In the genomic region with DNA sequence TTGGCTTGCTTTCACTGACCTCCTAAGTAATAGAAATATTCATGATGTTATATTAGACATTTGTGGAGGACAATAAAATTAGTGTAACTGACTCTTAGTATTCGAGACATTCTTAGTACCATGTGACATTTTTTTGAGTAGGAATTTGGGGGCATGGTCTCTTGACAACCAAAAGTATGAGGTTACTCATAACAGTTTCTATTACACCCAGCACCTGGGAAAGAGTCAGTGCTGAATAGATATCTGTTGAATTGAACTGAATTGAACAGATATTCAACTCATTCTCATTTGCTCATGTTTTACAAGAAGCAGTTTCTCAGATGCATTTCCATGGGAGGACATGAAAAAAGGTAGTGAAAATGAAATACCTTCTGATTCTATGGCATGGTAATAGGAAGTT, we compare ENCODE assay signal across 2 cellular contexts.
TF ChIP-seq lines count a peak whose summit lies in the region.

No MANE protein-coding gene starts in this region.

TF ChIP-seq in GM12878, 131 proteins besides CTCF, POLR2A, EP300 and RAD21:
- TF ChIP-seq, protein P1, sequence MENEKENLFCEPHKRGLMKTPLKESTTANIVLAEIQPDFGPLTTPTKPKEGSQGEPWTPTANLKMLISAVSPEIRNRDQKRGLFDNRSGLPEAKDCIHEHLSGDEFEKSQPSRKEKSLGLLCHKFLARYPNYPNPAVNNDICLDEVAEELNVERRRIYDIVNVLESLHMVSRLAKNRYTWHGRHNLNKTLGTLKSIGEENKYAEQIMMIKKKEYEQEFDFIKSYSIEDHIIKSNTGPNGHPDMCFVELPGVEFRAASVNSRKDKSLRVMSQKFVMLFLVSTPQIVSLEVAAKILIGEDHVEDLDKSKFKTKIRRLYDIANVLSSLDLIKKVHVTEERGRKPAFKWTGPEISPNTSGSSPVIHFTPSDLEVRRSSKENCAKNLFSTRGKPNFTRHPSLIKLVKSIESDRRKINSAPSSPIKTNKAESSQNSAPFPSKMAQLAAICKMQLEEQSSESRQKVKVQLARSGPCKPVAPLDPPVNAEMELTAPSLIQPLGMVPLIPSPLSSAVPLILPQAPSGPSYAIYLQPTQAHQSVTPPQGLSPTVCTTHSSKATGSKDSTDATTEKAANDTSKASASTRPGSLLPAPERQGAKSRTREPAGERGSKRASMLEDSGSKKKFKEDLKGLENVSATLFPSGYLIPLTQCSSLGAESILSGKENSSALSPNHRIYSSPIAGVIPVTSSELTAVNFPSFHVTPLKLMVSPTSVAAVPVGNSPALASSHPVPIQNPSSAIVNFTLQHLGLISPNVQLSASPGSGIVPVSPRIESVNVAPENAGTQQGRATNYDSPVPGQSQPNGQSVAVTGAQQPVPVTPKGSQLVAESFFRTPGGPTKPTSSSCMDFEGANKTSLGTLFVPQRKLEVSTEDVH (IDR thresholded peaks at IDR 0.05; ENCODE audit: low read depth, partially characterized antibody): no peak
- peak; percentile 22; the same call in 1 of the 2 replicates for TF ChIP-seq JUNB (IDR thresholded peaks at IDR 0.05)

TF ChIP-seq in HepG2, 621 proteins besides CTCF, POLR2A, EP300 and RAD21:
- TF ChIP-seq CAMTA2 (CRISPR knock-in tag; IDR thresholded peaks at IDR 0.05; ENCODE audit: borderline replicate concordance): no peak
- 0 out of 2 replicates have a peak, but pooled peaks have one; percentile 1 for TF ChIP-seq HOXA5 (CRISPR knock-in tag; IDR thresholded peaks at IDR 0.05)
